Comparison of ENCODE assay signal across 1 cellular context in genomic region chr12:40730281-40730680, GRCh38.
TF ChIP-seq lines count a peak whose summit lies in the region.

No MANE protein-coding gene starts in this region.

TF ChIP-seq in HCT116, 20 proteins besides CTCF, POLR2A, EP300 and RAD21 (continued from another document):
- peak; percentile 35 for TF ChIP-seq REST (IDR thresholded peaks at IDR 0.05; ENCODE audit: low read depth)
